In genomic region chr2:113664769-113665533, GRCh38 we compare ENCODE assay signal across 7 cellular contexts. TPM values are rescaled to one million over a fixed set of nuclear protein-coding genes. Genes with fewer than 3 reads are reported as not detected.
DNase-seq lines count a peak whose midpoint lies in the region; ATAC-seq, FAIRE-seq and TF ChIP-seq lines count a peak whose summit lies in the region.
"Not testable (repeated sequence)": the region's sequence is repeated elsewhere in the genome, so short reads cannot be mapped to it uniquely, and the experiment has no call there.

No MANE protein-coding gene starts in this region.

- SMC1A ChIA-PET in GM12878 (lab: Charles Lee; ENCODE audit: uncharacterized antibody, unreplicated experiment) = not testable (repeated sequence)

- TF ChIP-seq CTCF in GM12878 (IDR thresholded peaks at IDR 0.05 in 2 of 3, conservative IDR thresholded peaks at IDR 0.05 in 1 of 3; ENCODE audit: control insufficient read depth in 2 of 3, extremely low read depth in 1 of 3, insufficient read depth in 1 of 3, low read depth in 3 of 3, low read length in 3 of 3); left ventricle myocardium inferior (IDR thresholded peaks at IDR 0.05; ENCODE audit: borderline replicate concordance); keratinocyte (optimal IDR thresholded peaks at IDR 0.05 in 1 of 3, IDR thresholded peaks at IDR 0.05 in 1 of 3, conservative IDR thresholded peaks at IDR 0.05 in 1 of 3; ENCODE audit: extremely low read depth in 1 of 3, insufficient read depth in 2 of 3, low read length in 3 of 3); HepG2 (CRISPR knock-in tag; IDR thresholded peaks at IDR 0.05); thyroid gland (IDR thresholded peaks at IDR 0.05); upper lobe of right lung (IDR thresholded peaks at IDR 0.05): not testable (repeated sequence)

- H3K27ac ChIP-seq in GM12878 (ENCODE audit: control insufficient read depth, insufficient read depth); keratinocyte (ENCODE audit: control insufficient read depth, insufficient read depth, low read length); HepG2 (ENCODE audit: extremely low read length, insufficient read depth, low read length); upper lobe of right lung: not testable (repeated sequence)
- H3K27ac ChIP-seq in left ventricle myocardium inferior (replicated peaks) (peak overlapping the region; percentile 50), thyroid gland (peak overlapping the region in 1 of 3 donors; percentile 53)

- intact Hi-C loops in GM12878 (cut with micrococcal nuclease; ENCODE audit: unreplicated experiment); Right ventricle myocardium inferior (cut with DNase I); left ventricle myocardium inferior (cut with micrococcal nuclease); HepG2 (cut with micrococcal nuclease; ENCODE audit: unreplicated experiment); thyroid gland (cut with DNase I); upper lobe of right lung (cut with DNase I): not testable (repeated sequence)

- RAD21 ChIA-PET in GM12878 (lab: Charles Lee; ENCODE audit: unreplicated experiment) = not testable (repeated sequence)

- not testable (repeated sequence) for TF ChIP-seq RAD21 in GM12878 (IDR thresholded peaks at IDR 0.05; ENCODE audit: insufficient read depth, low read depth, low read length); HepG2 (CRISPR knock-in tag; IDR thresholded peaks at IDR 0.05)

- not testable (repeated sequence) for TF ChIP-seq EP300 in GM12878 (IDR thresholded peaks at IDR 0.05; ENCODE audit: borderline replicate concordance in 1 of 2, control insufficient read depth in 1 of 2, low read depth in 2 of 2, low read length in 2 of 2); HepG2 (IDR thresholded peaks at IDR 0.05; ENCODE audit: low read depth in 2 of 2, low read length in 2 of 2); HepG2 (CRISPR knock-in tag; IDR thresholded peaks at IDR 0.05; ENCODE audit: borderline replicate concordance)

- in situ Hi-C loops in GM12878 (cut with MboI); HepG2 (cut with HindIII; ENCODE audit: extremely low pct_ligation_motif_present, low pct_unique_long_range_greater_than_20kb): not testable (repeated sequence)

- not testable (repeated sequence) for H3K9me3 ChIP-seq in GM12878 (replicated peaks; ENCODE audit: control insufficient read depth, insufficient read depth, low read length); left ventricle myocardium inferior (replicated peaks); keratinocyte (ENCODE audit: control insufficient read depth, low read depth, low read length); HepG2 (ENCODE audit: low read length); thyroid gland; upper lobe of right lung

- FAIRE-seq in GM12878 (lab: Jason Lieb, UNC) = peak; percentile 70
- peak; percentile 43 for FAIRE-seq in keratinocyte (lab: Jason Lieb, UNC)
- not testable (repeated sequence) for FAIRE-seq in HepG2 (lab: Jason Lieb, UNC)

- TF ChIP-seq POLR2A in GM12878 (IDR thresholded peaks at IDR 0.05; ENCODE audit: low read depth, low read length); HepG2 (IDR thresholded peaks at IDR 0.05; ENCODE audit: insufficient read depth in 1 of 2, low read depth in 2 of 2, low read length in 2 of 2); thyroid gland (IDR thresholded peaks at IDR 0.05): not testable (repeated sequence)

- not testable (repeated sequence) for H3K9ac ChIP-seq in GM12878 (ENCODE audit: control insufficient read depth, insufficient read depth, low read length); keratinocyte (ENCODE audit: control insufficient read depth, extremely low read depth, insufficient read depth, low read length); HepG2 (ENCODE audit: insufficient read depth, low read depth, low read length)

- WGBS in GM12878 (ENCODE audit: insufficient coverage, insufficient replicate concordance, low lambda C conversion rate, missing lambda C conversion rate) = 86% methylated on average over 6 of the region's 6 CpGs
- 0% methylated on average over 6 of the region's 6 CpGs for WGBS in HepG2 (ENCODE audit: low lambda C conversion rate)
- WGBS in thyroid gland, 2 donors = 55 to 64% methylated on average over 6 of the region's 6 CpGs

- CTCF ChIA-PET in GM12878 (lab: Yijun Ruan, JAX); HepG2 (lab: Yijun Ruan, JAX; ENCODE audit: low intra/inter-chr PET ratio, low total read pairs): not testable (repeated sequence)

- H3K4me1 ChIP-seq in GM12878 (ENCODE audit: control insufficient read depth, insufficient read depth, low read length); left ventricle myocardium inferior; keratinocyte (ENCODE audit: control insufficient read depth, extremely low read depth, insufficient read depth, low read length); HepG2 (ENCODE audit: insufficient read depth, low read length); thyroid gland; upper lobe of right lung: not testable (repeated sequence)

- not testable (repeated sequence) for H3K79me2 ChIP-seq in GM12878 (ENCODE audit: control insufficient read depth, insufficient read depth, low read length); keratinocyte (ENCODE audit: control insufficient read depth, insufficient read depth, low read length); HepG2 (ENCODE audit: insufficient read depth, low read length)

- ATAC-seq in GM12878, HepG2: not testable (repeated sequence)
- ATAC-seq in Right ventricle myocardium inferior = peak; percentile 52
- ATAC-seq in upper lobe of right lung = peak; percentile 91

- not testable (repeated sequence) for DNase-seq in GM12878 (ENCODE audit: low read depth, low spot score); Right ventricle myocardium inferior (ENCODE audit: missing footprints); left ventricle myocardium inferior; keratinocyte (ENCODE audit: low read depth, low spot score); HepG2 (ENCODE audit: low spot score)
- peak; percentile 34 to 56 for DNase-seq in thyroid gland
- DNase-seq in upper lobe of right lung = peak; percentile 69

- not testable (repeated sequence) for H3K27me3 ChIP-seq in GM12878 (replicated peaks in 1 of 2; ENCODE audit: control insufficient read depth in 2 of 2, insufficient read depth in 2 of 2, low read length in 1 of 2); left ventricle myocardium inferior (ENCODE audit: low read depth); keratinocyte (ENCODE audit: control insufficient read depth, extremely low read depth, insufficient read depth, low read length); HepG2 (ENCODE audit: control insufficient read depth in 1 of 2, insufficient read depth in 2 of 2, low read length in 2 of 2); thyroid gland; upper lobe of right lung

- not testable (repeated sequence) for H3K4me2 ChIP-seq in GM12878 (ENCODE audit: control insufficient read depth, insufficient read depth); keratinocyte (ENCODE audit: control insufficient read depth, extremely low read depth, insufficient read depth, low read depth, low read length); HepG2 (ENCODE audit: low read depth, low read length)

- POLR2A ChIA-PET in GM12878 (lab: Charles Lee); HepG2 (lab: Yijun Ruan, JAX): not testable (repeated sequence)

- dilution Hi-C loops in keratinocyte (cut with MboI; ENCODE audit: extremely low pct_ligation_motif_present, low sequenced_read_pairs) = not testable (repeated sequence)

- not testable (repeated sequence) for H3K4me3 ChIP-seq in GM12878; left ventricle myocardium inferior; keratinocyte (ENCODE audit: control insufficient read depth in 2 of 3, extremely low read depth in 1 of 3, insufficient read depth in 2 of 3, low read depth in 1 of 3, low read length in 3 of 3); HepG2 (replicated peaks in 1 of 3; ENCODE audit: insufficient read depth in 1 of 3, low read depth in 2 of 3, low read length in 3 of 3); thyroid gland (replicated peaks in 1 of 3); upper lobe of right lung

- H4K20me1 ChIP-seq in GM12878 (ENCODE audit: control insufficient read depth, insufficient read depth); keratinocyte (ENCODE audit: control insufficient read depth, extremely low read depth, insufficient read depth, low read length); HepG2 (ENCODE audit: insufficient read depth, low read length): not testable (repeated sequence)

- H2AFZ ChIP-seq in GM12878 (ENCODE audit: control insufficient read depth, low read depth, low read length); keratinocyte (ENCODE audit: control insufficient read depth, low read length); HepG2 (ENCODE audit: low read length): not testable (repeated sequence)

- BruUV-seq in GM12878 (replicated peaks; lab: Mats Ljungman, UMichigan); HepG2 (replicated peaks; lab: Mats Ljungman, UMichigan): not testable (repeated sequence)

- H3K9me1 ChIP-seq in keratinocyte (ENCODE audit: control insufficient read depth, extremely low read depth, insufficient read depth, low read length) = not testable (repeated sequence)

- H3K36me3 ChIP-seq in GM12878 (ENCODE audit: control insufficient read depth in 2 of 2, insufficient read depth in 2 of 2, low read length in 1 of 2); left ventricle myocardium inferior; keratinocyte (ENCODE audit: control insufficient read depth in 2 of 2, extremely low read depth in 1 of 2, insufficient read depth in 2 of 2, low read length in 2 of 2); HepG2 (replicated peaks in 1 of 2; ENCODE audit: control insufficient read depth in 1 of 2, insufficient read depth in 2 of 2, low read length in 2 of 2); thyroid gland; upper lobe of right lung: not testable (repeated sequence)

RNA-seq across cellular contexts. Expression of gene RABL2A, which starts 37.9 kb away (rescaled TPM):
- total RNA-seq in GM12878 (2013; cell fraction: nucleolus; rRNA removed) = 90.9 and 104 TPM in 2 replicates
- total RNA-seq in GM12878 (2014; rRNA removed) (9.1 and 10.0 TPM in 2 replicates), GM12878 (2014; rRNA removed; fragmentation: Illumina TruSeq; extraction: Trizol) (9.7 and 10.0 TPM in 2 replicates), GM12878 (2021) (9.8 and 12.2 TPM in 2 replicates), Right ventricle myocardium inferior (5.4 TPM), left ventricle myocardium inferior (6.9 TPM), HepG2 (2016; rRNA removed; fragmentation: Illumina TruSeq; extraction: Trizol) (2.9 and 9.6 TPM in 2 replicates), thyroid gland (10 to 100 TPM; 18.1 to 40.8 (median 27.2) TPM), upper lobe of right lung (16.9 TPM)
- 9.0 TPM for polyA plus RNA-seq in GM12878 (2011; ENCODE audit: low read depth)
- polyA plus RNA-seq in GM12878 (2011; rRNA removed) (14.5 and 17.9 TPM in 2 replicates), GM12878 (2014; fragmentation: Illumina TruSeq; extraction: Trizol) (12.3 and 15.1 TPM in 2 replicates), GM12878 (2014; fragmentation: Nextera tagmentation; extraction: Ambion mirVana) (1 to 10 TPM in 1 of 2 experiments, under 1 TPM in 1; 0.87 to 1.9 TPM), GM12878 (2014; rRNA removed) (12.6 and 14.5 TPM in 2 replicates), GM12878 (2016; fragmentation: Nextera tagmentation; extraction: Ambion mirVana) (1 to 10 TPM; 8.9 to 9.4 TPM), keratinocyte (6.7 to 10.0 TPM (median 7.6 TPM) in 3 replicates), HepG2 (2011; rRNA removed) (13.4 and 16.4 TPM in 2 replicates)
- 12.8 and 16.6 TPM in 2 replicates for polyA plus RNA-seq in GM12878 (2011; cell fraction: cytosol; rRNA removed)
- 58.0 and 59.3 TPM in 2 replicates for polyA plus RNA-seq in GM12878 (2011; cell fraction: nucleus; rRNA removed)
- 10.9 and 11.8 TPM in 2 replicates for polyA plus RNA-seq in GM12878 (2012)
- polyA minus RNA-seq in GM12878 (2011; rRNA and poly(A)+ RNA removed) = 24.5 and 26.0 TPM in 2 replicates
- 3.6 and 7.8 TPM in 2 replicates for polyA minus RNA-seq in GM12878 (2011; cell fraction: cytosol; rRNA and poly(A)+ RNA removed)
- polyA minus RNA-seq in GM12878 (2011; cell fraction: nucleus; rRNA and poly(A)+ RNA removed) = 15.6 and 24.2 TPM in 2 replicates
- 5.6 TPM for polyA plus RNA-seq in keratinocyte (2011; ENCODE audit: low read depth)
- 3.7 and 3.9 TPM in 2 replicates for polyA plus RNA-seq in keratinocyte (2011; cell fraction: cytosol; rRNA removed)
- polyA plus RNA-seq in keratinocyte (2011; cell fraction: nucleus; rRNA removed) = 22.8 and 25.8 TPM in 2 replicates
- 3.6 and 5.7 TPM in 2 replicates for polyA plus RNA-seq in keratinocyte (2012; ENCODE audit: low replicate concordance)
- 4.1 to 14.7 TPM (median 14.7 TPM) in 3 replicates for polyA minus RNA-seq in keratinocyte
- polyA minus RNA-seq in keratinocyte (2011; cell fraction: cytosol; rRNA and poly(A)+ RNA removed) = 7.1 TPM
- 7.1 and 7.8 TPM in 2 replicates for polyA minus RNA-seq in keratinocyte (2011; cell fraction: nucleus; rRNA and poly(A)+ RNA removed)
- total RNA-seq in HepG2 (2016; cell fraction: cytosol; rRNA removed; fragmentation: Illumina TruSeq; extraction: Trizol; ENCODE audit: low read depth) = 4.3 TPM in 2 replicates
- total RNA-seq in HepG2 (2016; cell fraction: insoluble cytoplasmic fraction; rRNA removed; fragmentation: Illumina TruSeq; extraction: Trizol) = 2.4 and 8.8 TPM in 2 replicates
- total RNA-seq in HepG2 (2016; cell fraction: membrane; rRNA removed; fragmentation: Illumina TruSeq; extraction: Trizol) = 2.8 and 3.6 TPM in 2 replicates
- total RNA-seq in HepG2 (2016; cell fraction: nucleus; rRNA removed; fragmentation: Illumina TruSeq; extraction: Trizol) = 14.4 and 20.3 TPM in 2 replicates
- 4.3 and 6.5 TPM in 2 replicates for polyA plus RNA-seq in HepG2 (2011; cell fraction: cytosol; rRNA removed)
- polyA plus RNA-seq in HepG2 (2011; cell fraction: nucleus; rRNA removed) = 36.6 and 49.2 TPM in 2 replicates
- 8.6 and 9.0 TPM in 2 replicates for polyA plus RNA-seq in HepG2 (2012)
- polyA plus RNA-seq in HepG2 (2016; cell fraction: cytosol; fragmentation: Illumina TruSeq; extraction: Trizol; ENCODE audit: low read depth) = 1.6 and 2.2 TPM in 2 replicates
- 3.3 and 4.4 TPM in 2 replicates for polyA plus RNA-seq in HepG2 (2016; cell fraction: insoluble cytoplasmic fraction; fragmentation: Illumina TruSeq; extraction: Trizol; ENCODE audit: low read depth)
- 2.8 and 3.1 TPM in 2 replicates for polyA plus RNA-seq in HepG2 (2016; cell fraction: membrane; fragmentation: Illumina TruSeq; extraction: Trizol; ENCODE audit: low read depth)
- 29.3 and 35.2 TPM in 2 replicates for polyA plus RNA-seq in HepG2 (2016; cell fraction: nucleus; fragmentation: Illumina TruSeq; extraction: Trizol; ENCODE audit: insufficient read depth, low read depth)
- 17.8 and 18.9 TPM in 2 replicates for polyA minus RNA-seq in HepG2 (2011; rRNA and poly(A)+ RNA removed; ENCODE audit: low replicate concordance)
- polyA minus RNA-seq in HepG2 (2011; cell fraction: cytosol; rRNA and poly(A)+ RNA removed) = 2.5 and 3.9 TPM in 2 replicates
- 32.1 and 40.5 TPM in 2 replicates for polyA minus RNA-seq in HepG2 (2011; cell fraction: nucleus; rRNA and poly(A)+ RNA removed)
